Comparison of ENCODE assay signal across 26 cellular contexts in genomic region chr4:114684462-114684861, GRCh38.
"Had no signal": no experiment of that assay in that cellular context is flagged by ENCODE, and none has a peak within 500 bp of the region (broad histone marks: within the 10 kb centered on the region; RNA-seq: fewer than 3 reads in every experiment).

No MANE protein-coding gene starts in this region.

- H3K27ac ChIP-seq: coronary artery, esophagus squamous epithelium, lower lobe of right lung, prostate gland, right atrium auricular region, transverse colon, upper lobe of right lung, uterus had no signal

- H3K27me3 ChIP-seq: esophagus squamous epithelium, right atrium auricular region, transverse colon, upper lobe of right lung, uterus had no signal

- H3K4me3 ChIP-seq: coronary artery, esophagus squamous epithelium, lower lobe of right lung, prostate gland, right atrium auricular region, smooth muscle cell, transverse colon, upper lobe of right lung, uterus had no signal

- ATAC-seq: effector memory CD8-positive, alpha-beta T cell; left ventricle myocardium superior; lower lobe of right lung; naive thymus-derived CD8-positive, alpha-beta T cell; sciatic nerve; stimulated activated naive CD8-positive, alpha-beta T cell treated with anti-CD3 and anti-CD28 coated beads, Interleukin-15, amount 100 ng/mL, for 72 hours; upper lobe of right lung had no signal

- DNase-seq: dermis blood vessel endothelial cell; effector memory CD8-positive, alpha-beta T cell; erythroblast; esophagus squamous epithelium; foreskin melanocyte; immature natural killer cell; islet precursor cell; left ventricle myocardium superior; lower lobe of right lung; naive thymus-derived CD8-positive, alpha-beta T cell; nephron progenitor cell; nucleus accumbens; stimulated activated CD4-positive, alpha-beta T cell treated with anti-CD3 and anti-CD28 coated beads, Interleukin-12 subunit alpha, Interleukin-12 subunit beta, amount 100 ng/mL, for 4 hours; stimulated activated CD4-positive, alpha-beta T cell treated with anti-CD3 and anti-CD28 coated beads, Interleukin-1b, Interleukin-23, amount 100 ng/mL, for 48 hours; stimulated activated CD4-positive, alpha-beta T cell treated with anti-CD3 and anti-CD28 coated beads, Interleukin-4, amount 100 ng/mL, for 1 hour; stimulated activated CD8-positive, alpha-beta memory T cell treated with anti-CD3 and anti-CD28 coated beads, Interleukin-4, amount 100 ng/mL, for 48 hours; stimulated activated naive CD4-positive, alpha-beta T cell; stimulated activated naive CD8-positive, alpha-beta T cell treated with anti-CD3 and anti-CD28 coated beads, Interleukin-15, amount 100 ng/mL, for 72 hours; transverse colon; upper lobe of right lung; uterus had no signal
